In the genomic region with DNA sequence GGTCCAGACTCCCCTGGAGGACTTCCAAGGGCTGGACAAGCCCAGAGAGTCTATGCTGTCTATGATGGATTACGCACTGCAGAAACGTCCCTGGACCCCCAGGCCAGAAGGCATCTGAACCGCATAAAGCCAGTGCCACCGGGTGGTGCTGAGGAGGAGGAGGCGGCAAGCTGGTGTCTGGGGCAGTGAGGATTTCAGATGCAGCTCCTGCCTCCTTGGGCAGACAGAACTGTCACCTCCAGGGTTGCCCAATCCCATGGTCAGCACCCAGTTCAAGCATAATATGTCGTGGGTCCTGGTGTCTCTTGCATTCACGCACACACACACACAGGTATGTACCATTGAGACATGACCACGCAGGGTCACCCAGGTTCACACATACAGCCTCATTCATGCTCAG, we compare ENCODE assay signal across 21 cellular contexts.
"Had no signal": no experiment of that assay in that cellular context is flagged by ENCODE, and none has a peak within 500 bp of the region (broad histone marks: within the 10 kb centered on the region; RNA-seq: fewer than 3 reads in every experiment).

No MANE protein-coding gene starts in this region.

- ATAC-seq: activated CD8-positive, alpha-beta T cell treated with anti-CD3 and anti-CD28 coated beads, Interleukin-2, amount 10 ng/mL, durations not matched to agents 7 days and 5 days; right cardiac atrium had no signal

- H3K4me3 ChIP-seq: spleen, tibial nerve had no signal

- H3K4me1 ChIP-seq: tibial nerve had no signal

- DNase-seq: activated B cell treated with CpG ODN at 0.5 μM for 24 hours; activated CD4-positive, alpha-beta T cell treated with anti-CD3 and anti-CD28 coated beads, Interleukin-2, amount 50 U/mL, for 1 hour; activated CD8-positive, alpha-beta T cell treated with anti-CD3 and anti-CD28 coated beads, Interleukin-2, amount 10 ng/mL, durations not matched to agents 7 days and 5 days; activated effector memory CD4-positive, alpha-beta T cell treated with Interleukin-2 at 50 U/mL for 16 hours; activated naive CD4-positive, alpha-beta T cell treated with Interleukin-2 at 50 U/mL for 16 hours; activated T-cell treated with anti-CD3 and anti-CD28 coated beads for 4 hours; anterior cingulate cortex; dermis blood vessel endothelial cell; effector CD8-positive, alpha-beta T cell; islet precursor cell; mammary epithelial cell; naive B cell; right cardiac atrium; spleen; stimulated activated naive CD4-positive, alpha-beta T cell treated with Interleukin-2 at 50 U/mL for 16 hours had no signal

- H3K4me1 Mint-ChIP-seq: neural crest cell had no signal

- H3K27ac Mint-ChIP-seq: activated B cell treated with CpG ODN at 0.5 μM for 24 hours; activated CD8-positive, alpha-beta T cell treated with anti-CD3 and anti-CD28 coated beads, Interleukin-2, amount 10 ng/mL, durations not matched to agents 7 days and 5 days; activated naive CD8-positive, alpha-beta T cell; naive B cell; T-helper 2 cell treated with Interferon-gamma antibody and Interleukin-4, amounts not matched to agents 5 μg/mL and 100 μg/mL, for 36 hours had no signal

- H3K9me3 ChIP-seq: spleen, tibial nerve had no signal

- H3K36me3 ChIP-seq: tibial nerve had no signal

- H3K4me3 Mint-ChIP-seq: activated B cell treated with CpG ODN at 0.5 μM for 24 hours; activated CD8-positive, alpha-beta T cell treated with anti-CD3 and anti-CD28 coated beads, Interleukin-2, amount 10 ng/mL, durations not matched to agents 7 days and 5 days; activated naive CD8-positive, alpha-beta T cell; neural crest cell; T-helper 2 cell treated with Interferon-gamma antibody and Interleukin-4, amounts not matched to agents 5 μg/mL and 100 μg/mL, for 36 hours had no signal

- H3K27me3 Mint-ChIP-seq: activated B cell treated with CpG ODN at 0.5 μM for 24 hours, naive B cell had no signal

- FAIRE-seq: colon, frontal cortex had no signal

- H3K27ac ChIP-seq: spleen, tibial nerve had no signal

- H3K9me3 Mint-ChIP-seq: activated B cell treated with CpG ODN at 0.5 μM for 24 hours; neural crest cell; T-helper 2 cell treated with Interferon-gamma antibody and Interleukin-4, amounts not matched to agents 5 μg/mL and 100 μg/mL, for 36 hours had no signal

- H3K36me3 Mint-ChIP-seq: naive B cell had no signal
